In genomic region chr12:47152095-47152494, GRCh38 we compare ENCODE assay signal across 6 cellular contexts.
"Had no signal": no experiment of that assay in that cellular context is flagged by ENCODE, and none has a peak within 500 bp of the region (broad histone marks: within the 10 kb centered on the region; RNA-seq: fewer than 3 reads in every experiment).

No MANE protein-coding gene starts in this region.

- H3K27ac Mint-ChIP-seq: IgD-negative memory B cell had no signal

- H3K4me3 ChIP-seq: K562 had no signal

- H3K27me3 Mint-ChIP-seq: IgD-negative memory B cell had no signal

- H3K4me3 Mint-ChIP-seq: IgD-negative memory B cell had no signal

- DNase-seq: IMR-90, KBM-7 had no signal

- ATAC-seq: HepG2, K562 had no signal

- H3K27ac ChIP-seq: HL-60 had no signal
